8 cellular contexts compared by ENCODE assay signal in genomic region chr7:38664972-38665371, GRCh38. TPM values are rescaled to one million over a fixed set of nuclear protein-coding genes. Genes with fewer than 3 reads are reported as not detected.
"Had no signal": no experiment of that assay in that cellular context is flagged by ENCODE, and none has a peak within 500 bp of the region (broad histone marks: within the 10 kb centered on the region; RNA-seq: fewer than 3 reads in every experiment).

No MANE protein-coding gene starts in this region.

- H3K4me2 ChIP-seq: KMS-11 had no signal

- H3K4me3 ChIP-seq: K562 had no signal

- H3K9ac ChIP-seq: KMS-11 had no signal

- H3K27ac Mint-ChIP-seq: IgD-negative memory B cell had no signal

- ATAC-seq: HepG2, K562 had no signal

- H3K4me3 Mint-ChIP-seq: IgD-negative memory B cell had no signal

- DNase-seq: KBM-7, KG1 had no signal

- H3K27ac ChIP-seq: HL-60, KMS-11 had no signal

RNA-seq across cellular contexts. Expression of gene AMPH, which starts 33.8 kb away (rescaled TPM):
- total RNA-seq: HepG2, HT-29, K562 had no signal
- polyA plus RNA-seq: HepG2, IgD-negative memory B cell had no signal
